Comparison of ENCODE assay signal across 8 cellular contexts in genomic region chr12:103441437-103442186, GRCh38. TPM values are rescaled to one million over a fixed set of nuclear protein-coding genes. Genes with fewer than 3 reads are reported as not detected.
DNase-seq lines count a peak whose midpoint lies in the region; ATAC-seq lines count a peak whose summit lies in the region.

No MANE protein-coding gene starts in this region.

- H3K4me3 ChIP-seq in mononuclear cell (ENCODE audit: low read length) = peak overlapping the region; percentile 22

- H3K4me1 ChIP-seq in mononuclear cell (ENCODE audit: insufficient read depth, low read length) = peaks cover 13% of the 10 kb centered on the region

- peak; percentile 60 for DNase-seq in activated CD8-positive, alpha-beta memory T cell treated with anti-CD3 and anti-CD28 coated beads for 24 hours
- no peak for DNase-seq in activated CD8-positive, alpha-beta memory T cell treated with anti-CD3 and anti-CD28 coated beads, Interleukin-2, amount 50 U/mL, for 4 hours
- DNase-seq in SKM-1 (lab: John Stamatoyannopoulos, UW; ENCODE audit: unreplicated experiment) (peak; percentile 24), kidney tubule cell (ENCODE audit: low spot score) (no peak), islet precursor cell (no peak), 8988T (no peak)

- H3K27me3 ChIP-seq in mononuclear cell (ENCODE audit: insufficient read depth, low read length) = no peaks in the 10 kb centered on the region

- no peaks in the 10 kb centered on the region for H3K9me3 ChIP-seq in mononuclear cell (ENCODE audit: low read depth, low read length)

- peak; percentile 96 for ATAC-seq in HG02885 (IDR thresholded peaks at IDR 0.05; ENCODE audit: poor library complexity, unreplicated experiment)

RNA-seq across cellular contexts. Expression of gene C12orf42, which starts 54.2 kb away (rescaled TPM):
- 11.1 TPM for total RNA-seq in mononuclear cell

Comparison
In these comparisons a context has a peak if more than half of its experiments do, and no peak if none do; other contexts are left out.
1. DNase-seq: peak in activated CD8-positive, alpha-beta memory T cell treated with anti-CD3 and anti-CD28 coated beads for 24 hours (single experiment) and SKM-1 (single experiment); none in activated CD8-positive, alpha-beta memory T cell treated with anti-CD3 and anti-CD28 coated beads, Interleukin-2, amount 50 U/mL, for 4 hours (single experiment), kidney tubule cell (single experiment), islet precursor cell (single experiment) and 8988T (single experiment).